In genomic region chr16:30445408-30446202, GRCh38 we compare ENCODE assay signal across 8 cellular contexts. TPM values are rescaled to one million over a fixed set of nuclear protein-coding genes. Genes with fewer than 3 reads are reported as not detected.
DNase-seq lines count a peak whose midpoint lies in the region; ATAC-seq and TF ChIP-seq lines count a peak whose summit lies in the region.

SEPHS2 (minus strand) TSS chr16:30445874; CDS start chr16:30445727, 147 bp downstream.

- H3K36me3 ChIP-seq in ovary (no peaks in the 10 kb centered on the region), thyroid gland (peaks cover 0 to 3% of the 10 kb centered on the region in 2 donors)

- TF ChIP-seq POLR2A in ovary (IDR thresholded peaks at IDR 0.05) (peak; percentile 38), thyroid gland (IDR thresholded peaks at IDR 0.05) (peak; percentile 51 to 98)

- peak; percentile 52 for TF ChIP-seq EP300 in ovary (IDR thresholded peaks at IDR 0.05)

- H3K27me3 Mint-ChIP-seq in HFFc6 (ENCODE audit: insufficient read depth) = no peaks in the 10 kb centered on the region; the same call in none of the 2 replicates
- no peaks in the 10 kb centered on the region for H3K27me3 Mint-ChIP-seq in activated naive CD8-positive, alpha-beta T cell treated with anti-CD3 and anti-CD28 coated beads for 36 hours

- 0 to 1% (median 0%) methylated on average over 34 to 59 of the region's 59 CpGs for WGBS in ovary, 3 donors
- 1% methylated on average over 20 to 35 of the region's 59 CpGs for WGBS in thyroid gland, 2 donors

- intact Hi-C loops in Right ventricle myocardium inferior (cut with DNase I) (loop anchor here (5.0 to 10.0 kb wide), 3 partner anchors 82 to 479 kb away; partner anchors contain the start of genes FBXL19, ZNF688 and ZNF768), ovary (cut with DNase I) (no loop called here), thyroid gland (cut with DNase I) (loop anchor here (2.0 to 10.0 kb wide), 2 partner anchors 81 to 159 kb away; partner anchors contain the start of gene ZNF768)

- H3K9me3 Mint-ChIP-seq in HFFc6 = peaks cover 4% of the 10 kb centered on the region
- H3K9me3 Mint-ChIP-seq in activated naive CD8-positive, alpha-beta T cell treated with anti-CD3 and anti-CD28 coated beads for 36 hours = peaks cover 5% of the 10 kb centered on the region

- no peaks in the 10 kb centered on the region for H3K27me3 ChIP-seq in ovary
- no peaks in the 10 kb centered on the region for H3K27me3 ChIP-seq in thyroid gland

- H3K9me3 ChIP-seq in ovary (no peaks in the 10 kb centered on the region), thyroid gland (no peaks in the 10 kb centered on the region)

- peak within 1 kb of the TSS; percentile 89 for H3K4me3 Mint-ChIP-seq in HFFc6
- H3K4me3 Mint-ChIP-seq in activated naive CD8-positive, alpha-beta T cell treated with anti-CD3 and anti-CD28 coated beads for 36 hours = peak within 1 kb of the TSS; percentile 94

- peak; percentile 97 for DNase-seq in HFFc6
- DNase-seq in NCI-H1105 (lab: John Stamatoyannopoulos, UW) = peak; percentile 91
- DNase-seq in SKM-1 treated with dmso at 0.1 percent for 144 hours (lab: John Stamatoyannopoulos, UW; ENCODE audit: unreplicated experiment) = peak; percentile 98
- DNase-seq in activated naive CD8-positive, alpha-beta T cell treated with anti-CD3 and anti-CD28 coated beads for 36 hours = peak; percentile 93
- DNase-seq in Right ventricle myocardium inferior (ENCODE audit: missing footprints) = peak; percentile 99
- peak; percentile 94 to 99 (median 97) for DNase-seq in ovary
- peak; percentile 97 for DNase-seq in thyroid gland

- peak; percentile 98 for ATAC-seq in Right ventricle myocardium inferior

- H3K4me3 ChIP-seq in GM08714 (ENCODE audit: low read length) (peak within 1 kb of the TSS; percentile 83), ovary (peak within 1 kb of the TSS; percentile 84), thyroid gland (replicated peaks in 1 of 3) (peak within 1 kb of the TSS; percentile 39 to 73 (median 43))

- H3K4me1 ChIP-seq in ovary (ENCODE audit: insufficient read depth) (peaks cover 5% of the 10 kb centered on the region), thyroid gland (peaks cover 11 to 16% of the 10 kb centered on the region in 2 donors)

- H3K27ac ChIP-seq in ovary (peak within 1 kb of the TSS; percentile 35 to 83), thyroid gland (peak within 1 kb of the TSS; percentile 70 to 85 (median 73))

- H3K4me1 Mint-ChIP-seq in HFFc6 (ENCODE audit: low read depth) = peaks cover 23% of the 10 kb centered on the region
- peaks cover 37% of the 10 kb centered on the region for H3K4me1 Mint-ChIP-seq in activated naive CD8-positive, alpha-beta T cell treated with anti-CD3 and anti-CD28 coated beads for 36 hours

- peaks cover 27% of the 10 kb centered on the region for H3K36me3 Mint-ChIP-seq in HFFc6 (ENCODE audit: low read depth)
- peaks cover 30% of the 10 kb centered on the region for H3K36me3 Mint-ChIP-seq in activated naive CD8-positive, alpha-beta T cell treated with anti-CD3 and anti-CD28 coated beads for 36 hours

- peak within 1 kb of the TSS; percentile 96 for H3K27ac Mint-ChIP-seq in HFFc6
- H3K27ac Mint-ChIP-seq in activated naive CD8-positive, alpha-beta T cell treated with anti-CD3 and anti-CD28 coated beads for 36 hours = peak within 1 kb of the TSS; percentile 96

- peak; percentile 75 for TF ChIP-seq CTCF in HFFc6 (IDR thresholded peaks at IDR 0.05)
- peak in 2 of 3 donors; percentile 40 to 48 for TF ChIP-seq CTCF in ovary (IDR thresholded peaks at IDR 0.05)
- TF ChIP-seq CTCF in thyroid gland (IDR thresholded peaks at IDR 0.05) = peak in 3 of 6 experiments; percentile 17 to 47 (median 18)

RNA-seq across cellular contexts. Expression of gene SEPHS2, which starts in this region (rescaled TPM):
- 10 to 100 TPM; 29.7 to 36.7 (median 31.1) TPM for total RNA-seq in HFFc6 (2021; fragmentation: NEBNext Ultra II Directional; extraction: Animal tissue kit (Norgen Biotek cat#: 25700))
- 10 to 100 TPM; 80.1 to 80.6 TPM for total RNA-seq in activated naive CD8-positive, alpha-beta T cell treated with anti-CD3 and anti-CD28 coated beads for 36 hours
- total RNA-seq in Right ventricle myocardium inferior (29.3 TPM), ovary (10 to 100 TPM; 13.1 to 38.9 (median 25.6) TPM), thyroid gland (10 to 100 TPM; 34.5 to 41.3 (median 39.9) TPM)
- polyA plus RNA-seq in ovary = 10 to 100 TPM; 19.3 to 37.1 TPM

Comparison
In these comparisons a context has a peak if more than half of its experiments do, and no peak if none do; other contexts are left out.
1. Peak in every context shown above with its lines: DNase-seq, ATAC-seq, H3K4me3 ChIP-seq and H3K27ac ChIP-seq.
2. intact Hi-C loops: an anchor here in Right ventricle myocardium inferior (5.0 to 10.0 kb wide) and thyroid gland (2.0 to 10.0 kb wide); none called in ovary.